ENCODE assay signal across 8 cellular contexts in the genomic region with DNA sequence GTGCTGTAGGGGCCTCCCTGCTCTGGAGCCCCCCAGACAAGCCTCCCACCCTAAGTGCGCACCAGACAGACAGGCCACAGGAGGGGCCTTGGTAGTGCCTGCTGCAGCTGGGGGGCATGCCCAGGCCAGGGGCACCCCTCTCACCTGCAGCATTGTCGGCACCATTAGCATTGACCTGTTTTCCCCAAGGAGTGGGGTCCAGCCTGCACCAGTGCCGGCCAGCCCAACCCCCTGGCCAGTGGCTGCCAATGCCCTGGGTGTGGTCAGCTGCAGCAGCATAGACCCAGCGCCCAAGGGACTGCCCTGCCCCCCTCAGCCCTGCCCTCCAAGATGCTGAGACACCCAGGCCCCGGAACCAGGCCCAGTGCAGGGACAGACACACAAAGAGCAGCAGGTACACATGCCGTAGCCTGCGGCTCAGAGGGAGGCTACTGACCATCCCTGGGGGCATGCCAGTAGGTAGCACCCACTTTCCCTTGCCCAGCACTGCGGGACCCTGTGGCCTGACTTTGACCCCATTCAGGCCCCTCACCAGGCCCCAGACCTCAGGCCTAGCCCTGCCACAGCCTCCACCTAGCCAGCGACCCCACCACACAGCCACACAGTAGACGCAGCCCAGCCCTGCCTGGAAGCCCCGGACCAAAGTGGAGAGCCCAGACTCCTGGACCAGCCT. TPM values are rescaled to one million over a fixed set of nuclear protein-coding genes. Genes with fewer than 3 reads are reported as not detected.
DNase-seq lines count a peak whose midpoint lies in the region; ATAC-seq and TF ChIP-seq lines count a peak whose summit lies in the region.

No MANE protein-coding gene starts in this region.

- H3K4me1 ChIP-seq in CD8-positive, alpha-beta T cell (ENCODE audit: insufficient read depth, low read length): peaks cover 8% of the 10 kb centered on the region
- H3K4me1 ChIP-seq in gastroesophageal sphincter: peaks cover 10 to 90% (median 59%) of the 10 kb centered on the region in 3 donors

- TF ChIP-seq EP300 in gastroesophageal sphincter (IDR thresholded peaks at IDR 0.05): no peak

- no peak for ATAC-seq in CD8-positive, alpha-beta T cell
- ATAC-seq in gastroesophageal sphincter: no peak
- ATAC-seq in HG03442 (IDR thresholded peaks at IDR 0.05; ENCODE audit: unreplicated experiment): no peak

- TF ChIP-seq POLR2A in gastroesophageal sphincter (IDR thresholded peaks at IDR 0.05): no peak

- no peak overlapping the region for H3K27ac Mint-ChIP-seq in CD8-positive, alpha-beta T cell

- intact Hi-C loops in CD8-positive, alpha-beta T cell (cut with DNase I, micrococcal nuclease): loop anchor here (2.0 to 10.0 kb wide), 3 partner anchors 44 to 378 kb away; a partner anchor contains a TSS
- intact Hi-C loops in posterior vena cava (cut with DNase I): loop anchor here (2.0 to 5.0 kb wide), 3 partner anchors 45 to 70 kb away; a partner anchor contains a TSS

- peaks cover 9% of the 10 kb centered on the region for H3K27me3 ChIP-seq in CD8-positive, alpha-beta T cell (ENCODE audit: insufficient read depth, low read length)
- H3K27me3 ChIP-seq in WERI-Rb-1 (ENCODE audit: insufficient read depth, low read depth, severe bottlenecking) (no peaks in the 10 kb centered on the region), gastroesophageal sphincter (no peaks in the 10 kb centered on the region)

- TF ChIP-seq CTCF in CD8-positive, alpha-beta T cell (IDR thresholded peaks at IDR 0.05): no peak
- no peak for TF ChIP-seq CTCF in WERI-Rb-1 (IDR thresholded peaks at IDR 0.05; ENCODE audit: low read depth, low read length)
- no peak for TF ChIP-seq CTCF in gastroesophageal sphincter (IDR thresholded peaks at IDR 0.05)
- TF ChIP-seq CTCF in GM10248 (IDR thresholded peaks at IDR 0.05; ENCODE audit: control extremely low read depth, extremely low read depth, low read depth, missing control alignments): no peak

- CTCF ChIA-PET in CD8-positive, alpha-beta T cell (lab: Charles Lee): interaction anchor here (0.8 to 6.6 kb wide), 13 partner anchors 8 to 114 kb away, joined by 3 to 172 read pairs (median 5); a partner anchor contains a TSS
- CTCF ChIA-PET in GM10248 (lab: Yijun Ruan, JAX): interaction anchor here (0.8 to 6.1 kb wide), 5 partner anchors 22 to 113 kb away, joined by 3 to 177 read pairs (median 6); no protein-coding TSS in a partner anchor

- no peak overlapping the region for H3K27ac ChIP-seq in CD8-positive, alpha-beta T cell (ENCODE audit: low read depth, low read length)
- H3K27ac ChIP-seq in WERI-Rb-1 (no peak overlapping the region), gastroesophageal sphincter (peak overlapping the region in 3 of 4 donors; percentile 94 to 98 (median 96)), caudate nucleus (ENCODE audit: low read depth, low read length) (no peak overlapping the region)

- H3K4me1 Mint-ChIP-seq in CD8-positive, alpha-beta T cell (ENCODE audit: low read depth): peaks cover 12% of the 10 kb centered on the region

- no peaks in the 10 kb centered on the region for H3K36me3 ChIP-seq in CD8-positive, alpha-beta T cell (ENCODE audit: insufficient read depth, low read length)
- H3K36me3 ChIP-seq in WERI-Rb-1: no peaks in the 10 kb centered on the region
- no peaks in the 10 kb centered on the region for H3K36me3 ChIP-seq in gastroesophageal sphincter

- WGBS in gastroesophageal sphincter (ENCODE audit: low coverage in 1 of 2), 2 donors: no CpG with 5 or more reads among the region's 11 CpGs

- DNase-seq in CD8-positive, alpha-beta T cell: no peak
- DNase-seq in WERI-Rb-1 (no peak), posterior vena cava (ENCODE audit: low spot score) (peak; percentile 76), caudate nucleus (lab: John Stamatoyannopoulos, UW) (no peak), kidney glomerular epithelial cell (lab: John Stamatoyannopoulos, UW) (no peak), GM10248 (ENCODE audit: extremely low spot score) (no peak)

- no peaks in the 10 kb centered on the region for H3K9me3 ChIP-seq in CD8-positive, alpha-beta T cell (ENCODE audit: low read length)
- H3K9me3 ChIP-seq in WERI-Rb-1 (ENCODE audit: severe bottlenecking): no peaks in the 10 kb centered on the region
- H3K9me3 ChIP-seq in gastroesophageal sphincter: no peaks in the 10 kb centered on the region

- peak overlapping the region; percentile 82 for H3K4me3 Mint-ChIP-seq in CD8-positive, alpha-beta T cell

- peaks cover 22% of the 10 kb centered on the region for H3K27me3 Mint-ChIP-seq in CD8-positive, alpha-beta T cell (ENCODE audit: low read depth)

- H3K36me3 Mint-ChIP-seq in CD8-positive, alpha-beta T cell: no peaks in the 10 kb centered on the region

- H3K9me3 Mint-ChIP-seq in CD8-positive, alpha-beta T cell: no peaks in the 10 kb centered on the region

- POLR2A ChIA-PET in CD8-positive, alpha-beta T cell (lab: Charles Lee): no interaction called here
- POLR2A ChIA-PET in GM10248 (lab: Yijun Ruan, JAX): no interaction called here

- H3K4me3 ChIP-seq in CD8-positive, alpha-beta T cell (ENCODE audit: low read depth, low read length): peak overlapping the region; percentile 48
- peak overlapping the region; percentile 51 for H3K4me3 ChIP-seq in WERI-Rb-1 (ENCODE audit: low read depth, low read length)
- peak overlapping the region; percentile 52 to 72 for H3K4me3 ChIP-seq in gastroesophageal sphincter

RNA-seq across cellular contexts. Expression of a gene that starts 1.0 kb away (rescaled TPM):
- total RNA-seq in CD8-positive, alpha-beta T cell: under 1 TPM; 0.06 to 0.14 TPM
- total RNA-seq in gastroesophageal sphincter (100 to 1,000 TPM; 105 to 529 (median 239) TPM), posterior vena cava (100 to 1,000 TPM; 242 to 274 TPM)

RNA-seq across cellular contexts. Expression of a gene that starts 8.4 kb away (rescaled TPM):
- total RNA-seq in CD8-positive, alpha-beta T cell: 1 to 10 TPM in 1 of 2 experiments, under 1 TPM in 1; 0.84 to 1.0 TPM
- total RNA-seq in gastroesophageal sphincter (1 to 10 TPM; 2.4 to 8.8 (median 5.8) TPM), posterior vena cava (1 to 10 TPM; 4.7 to 5.6 TPM)

RNA-seq across cellular contexts. Expression of a gene that starts 43.7 kb away (rescaled TPM):
- 10 to 100 TPM; 20.2 to 22.9 TPM for total RNA-seq in CD8-positive, alpha-beta T cell
- total RNA-seq in gastroesophageal sphincter (1 to 10 TPM; 5.8 to 7.8 (median 6.2) TPM), posterior vena cava (1 to 10 TPM; 4.3 to 4.8 TPM)

RNA-seq across cellular contexts. Expression of a gene that starts 52.5 kb away (rescaled TPM):
- under 1 TPM; 0.31 to 0.43 TPM for total RNA-seq in CD8-positive, alpha-beta T cell
- under 1 TPM in 3 of 4 donors, not detected in 1; under 0.01 to 0.42 (median 0.31) TPM for total RNA-seq in gastroesophageal sphincter
- total RNA-seq in posterior vena cava: under 1 TPM in 1 of 2 donors, not detected in 1; 0.24 TPM

Comparison
In these comparisons a context has a peak if more than half of its experiments do, and no peak if none do; other contexts are left out.
1. H3K27ac ChIP-seq: peak in gastroesophageal sphincter (3 of 4); none in CD8-positive, alpha-beta T cell (single experiment), WERI-Rb-1 (single experiment) and caudate nucleus (single experiment).
2. RNA of a gene that starts 1.0 kb away (total RNA-seq): 105 to 529 TPM in gastroesophageal sphincter and 242 to 274 TPM in posterior vena cava; 0.06 to 0.14 TPM in CD8-positive, alpha-beta T cell; every median in the first group is over 10 times any median in the second.
3. Peak in every context shown above with its lines, with median percentiles within 50 percentile points of each other: H3K4me3 ChIP-seq.